Comparison of ENCODE assay signal across 8 cellular contexts in genomic region chr3:37054370-37054769, GRCh38.
DNase-seq lines count a peak whose midpoint lies in the region; ATAC-seq, FAIRE-seq and TF ChIP-seq lines count a peak whose summit lies in the region.

No MANE protein-coding gene starts in this region.

- H3K4me3 Mint-ChIP-seq in activated CD4-positive, alpha-beta memory T cell treated with anti-CD3 and anti-CD28 coated beads, Interleukin-2, amount 10 ng/mL, durations not matched to agents 7 days and 5 days: no peak overlapping the region

- H3K9me3 ChIP-seq in liver (ENCODE audit: control insufficient read depth in 4 of 4, low read length in 3 of 4) (no peaks in the 10 kb centered on the region), HepG2 (ENCODE audit: low read length) (no peaks in the 10 kb centered on the region), mesodermal cell (ENCODE audit: control insufficient read depth, low read length) (no peaks in the 10 kb centered on the region)

- no peak for TF ChIP-seq POLR2A in HepG2 (IDR thresholded peaks at IDR 0.05; ENCODE audit: insufficient read depth in 1 of 2, low read depth in 2 of 2, low read length in 2 of 2)

- no peaks in the 10 kb centered on the region for H3K9me3 Mint-ChIP-seq in activated CD4-positive, alpha-beta memory T cell treated with anti-CD3 and anti-CD28 coated beads, Interleukin-2, amount 10 ng/mL, durations not matched to agents 7 days and 5 days

- no peak for DNase-seq in HepG2 (ENCODE audit: low spot score)
- no peak for DNase-seq in activated CD4-positive, alpha-beta memory T cell treated with anti-CD3 and anti-CD28 coated beads, Interleukin-2, amount 10 ng/mL, durations not matched to agents 7 days and 5 days
- no peak for DNase-seq in NCI-H1694 (lab: John Stamatoyannopoulos, UW)
- no peak for DNase-seq in NCI-H524 treated with DMSO at 0.1 percent for 48 hours (lab: John Stamatoyannopoulos, UW)
- no peak for DNase-seq in germinal center (ENCODE audit: low spot score)

- TF ChIP-seq EP300 in HepG2 (IDR thresholded peaks at IDR 0.05; ENCODE audit: low read depth in 2 of 2, low read length in 2 of 2) (no peak), HepG2 (CRISPR knock-in tag; IDR thresholded peaks at IDR 0.05; ENCODE audit: borderline replicate concordance) (no peak)

- H3K27ac Mint-ChIP-seq in activated CD4-positive, alpha-beta memory T cell treated with anti-CD3 and anti-CD28 coated beads, Interleukin-2, amount 10 ng/mL, durations not matched to agents 7 days and 5 days: peak overlapping the region; percentile 63

- no TSS peak for BruUV-seq in HepG2 (replicated peaks; lab: Mats Ljungman, UMichigan)

- H3K36me3 Mint-ChIP-seq in activated CD4-positive, alpha-beta memory T cell treated with anti-CD3 and anti-CD28 coated beads, Interleukin-2, amount 10 ng/mL, durations not matched to agents 7 days and 5 days (ENCODE audit: low read depth): peaks cover 54% of the 10 kb centered on the region

- H3K4me3 ChIP-seq in liver (ENCODE audit: low read depth in 1 of 3, low read length in 3 of 3) (no peak overlapping the region), HepG2 (replicated peaks in 1 of 3; ENCODE audit: insufficient read depth in 1 of 3, low read depth in 2 of 3, low read length in 3 of 3) (no peak overlapping the region), mesodermal cell (ENCODE audit: extremely low read depth, insufficient read depth, low read length, poor library complexity, severe bottlenecking) (no peak overlapping the region)

- WGBS in liver: 83% methylated on average over 3 of the region's 3 CpGs
- WGBS in HepG2 (ENCODE audit: low lambda C conversion rate): 94% methylated on average over 3 of the region's 3 CpGs
- WGBS in mesodermal cell (ENCODE audit: insufficient coverage in 2 of 2), 2 experiments: 100% methylated on average over 1 to 2 of the region's 3 CpGs

- in situ Hi-C loops in HepG2 (cut with HindIII; ENCODE audit: extremely low pct_ligation_motif_present, low pct_unique_long_range_greater_than_20kb): no loop called here

- no peaks in the 10 kb centered on the region for H3K79me2 ChIP-seq in HepG2 (ENCODE audit: insufficient read depth, low read length)

- CTCF ChIA-PET in HepG2 (lab: Yijun Ruan, JAX; ENCODE audit: low intra/inter-chr PET ratio, low total read pairs): no interaction called here
- CTCF ChIA-PET in activated CD4-positive, alpha-beta memory T cell treated with anti-CD3 and anti-CD28 coated beads, Interleukin-2, amount 10 ng/mL, durations not matched to agents 7 days and 5 days (lab: Charles Lee): no interaction called here

- H4K20me1 ChIP-seq in HepG2 (ENCODE audit: insufficient read depth, low read length): no peaks in the 10 kb centered on the region

- intact Hi-C loops in HepG2 (cut with micrococcal nuclease; ENCODE audit: unreplicated experiment): no loop called here

- TF ChIP-seq CTCF in liver (IDR thresholded peaks at IDR 0.05; ENCODE audit: low read depth, low read length, missing input control) (no peak), HepG2 (CRISPR knock-in tag; IDR thresholded peaks at IDR 0.05) (no peak)

- FAIRE-seq in HepG2 (lab: Jason Lieb, UNC): no peak

- no peak for ATAC-seq in HepG2
- peak; percentile 84 for ATAC-seq in HG03108 (IDR thresholded peaks at IDR 0.05; ENCODE audit: unreplicated experiment)

- peak overlapping the region; percentile 3 to 9 for H3K27ac ChIP-seq in liver (ENCODE audit: low read depth in 1 of 2, low read length in 2 of 2)
- no peak overlapping the region for H3K27ac ChIP-seq in HepG2 (ENCODE audit: extremely low read length, insufficient read depth, low read length)
- peak overlapping the region; percentile 75 for H3K27ac ChIP-seq in mesodermal cell (ENCODE audit: low read depth, low read length, severe bottlenecking)

- H3K27me3 Mint-ChIP-seq in activated CD4-positive, alpha-beta memory T cell treated with anti-CD3 and anti-CD28 coated beads, Interleukin-2, amount 10 ng/mL, durations not matched to agents 7 days and 5 days: no peaks in the 10 kb centered on the region

- H3K4me1 ChIP-seq in liver (ENCODE audit: control insufficient read depth in 4 of 4, insufficient read depth in 4 of 4, low read length in 3 of 4) (peaks cover 2 to 14% (median 7%) of the 10 kb centered on the region in 4 donors), HepG2 (ENCODE audit: insufficient read depth, low read length) (0 out of 2 replicates have a peak, but pooled peaks cover 6% of the 10 kb centered on the region), mesodermal cell (ENCODE audit: control insufficient read depth, insufficient read depth, low read length, poor library complexity, severe bottlenecking) (peaks cover 16% of the 10 kb centered on the region)

- no peaks in the 10 kb centered on the region for H3K27me3 ChIP-seq in liver (ENCODE audit: control insufficient read depth in 4 of 4, insufficient read depth in 4 of 4, low read length in 3 of 4)
- H3K27me3 ChIP-seq in HepG2 (ENCODE audit: control insufficient read depth in 1 of 2, insufficient read depth in 2 of 2, low read length in 2 of 2): no peaks in the 10 kb centered on the region

- peaks cover 13 to 51% (median 33%) of the 10 kb centered on the region in 4 donors for H3K36me3 ChIP-seq in liver (ENCODE audit: control insufficient read depth in 4 of 4, insufficient read depth in 3 of 4, low read depth in 1 of 4, low read length in 3 of 4)
- H3K36me3 ChIP-seq in HepG2 (replicated peaks in 1 of 2; ENCODE audit: control insufficient read depth in 1 of 2, insufficient read depth in 2 of 2, low read length in 2 of 2): peaks cover 18 to 69% of the 10 kb centered on the region in 2 experiments; a peak in 4 of 5 replicates
- peaks cover 91% of the 10 kb centered on the region for H3K36me3 ChIP-seq in mesodermal cell (ENCODE audit: control insufficient read depth, insufficient read depth, low read length)

- H3K4me2 ChIP-seq in HepG2 (ENCODE audit: low read depth, low read length): no peak overlapping the region

- POLR2A ChIA-PET in HepG2 (lab: Yijun Ruan, JAX): no interaction called here
- POLR2A ChIA-PET in activated CD4-positive, alpha-beta memory T cell treated with anti-CD3 and anti-CD28 coated beads, Interleukin-2, amount 10 ng/mL, durations not matched to agents 7 days and 5 days (lab: Charles Lee): no interaction called here

- peaks cover 6% of the 10 kb centered on the region for H3K4me1 Mint-ChIP-seq in activated CD4-positive, alpha-beta memory T cell treated with anti-CD3 and anti-CD28 coated beads, Interleukin-2, amount 10 ng/mL, durations not matched to agents 7 days and 5 days

- TF ChIP-seq RAD21 in liver (IDR thresholded peaks at IDR 0.05): no peak
- TF ChIP-seq RAD21 in HepG2 (CRISPR knock-in tag; IDR thresholded peaks at IDR 0.05): no peak

- H3K9ac ChIP-seq in liver (ENCODE audit: low read depth in 1 of 2, low read length in 2 of 2) (no peak overlapping the region), HepG2 (ENCODE audit: insufficient read depth, low read depth, low read length) (no peak overlapping the region)

- H2AFZ ChIP-seq in HepG2 (ENCODE audit: low read length): no peak overlapping the region

TF ChIP-seq in liver, 16 proteins besides CTCF, POLR2A, EP300 and RAD21:
- TF ChIP-seq JUND (IDR thresholded peaks at IDR 0.05) (peak; percentile 67 to 72), NR2F2 (IDR thresholded peaks at IDR 0.05) (no peak)

TF ChIP-seq in HepG2, 621 proteins besides CTCF, POLR2A, EP300 and RAD21 (continues in another document):
- no peak for TF ChIP-seq ZBTB14 (CRISPR knock-in tag; IDR thresholded peaks at IDR 0.05)
- no peak for TF ChIP-seq POGK (CRISPR knock-in tag; conservative IDR thresholded peaks at IDR 0.05)
- no peak for TF ChIP-seq ZNF160 (CRISPR knock-in tag; IDR thresholded peaks at IDR 0.05)
- TF ChIP-seq ZSCAN21 (CRISPR knock-in tag; IDR thresholded peaks at IDR 0.05; ENCODE audit: borderline replicate concordance): no peak
- TF ChIP-seq ZNF619 (CRISPR knock-in tag; IDR thresholded peaks at IDR 0.05): no peak
- TF ChIP-seq ZKSCAN5 (CRISPR knock-in tag; IDR thresholded peaks at IDR 0.05): no peak
- no peak for TF ChIP-seq ZNF580 (CRISPR knock-in tag; IDR thresholded peaks at IDR 0.05; ENCODE audit: borderline replicate concordance, low read depth)
- no peak for TF ChIP-seq CCAR2 (optimal IDR thresholded peaks at IDR 0.05; ENCODE audit: low read depth, low read length)
- TF ChIP-seq ATF7 (IDR thresholded peaks at IDR 0.05): no peak
- no peak for TF ChIP-seq ATF7 (CRISPR knock-in tag; IDR thresholded peaks at IDR 0.05)
- TF ChIP-seq HNRNPUL1 (IDR thresholded peaks at IDR 0.05; ENCODE audit: low read depth, low read length): no peak
- no peak for TF ChIP-seq NFE2L2 (IDR thresholded peaks at IDR 0.05; ENCODE audit: low read length)
